Comparison of ENCODE assay signal across 15 cellular contexts in genomic region chr1:157134442-157134841, GRCh38. TPM values are rescaled to one million over a fixed set of nuclear protein-coding genes. Genes with fewer than 3 reads are reported as not detected.
DNase-seq lines count a peak whose midpoint lies in the region; ATAC-seq and TF ChIP-seq lines count a peak whose summit lies in the region.
"Had no signal": no experiment of that assay in that cellular context is flagged by ENCODE, and none has a peak within 500 bp of the region (broad histone marks: within the 10 kb centered on the region; RNA-seq: fewer than 3 reads in every experiment).

No MANE protein-coding gene starts in this region.

- H3K9me3 Mint-ChIP-seq in activated naive CD4-positive, alpha-beta T cell treated with anti-CD3 and anti-CD28 coated beads, Interleukin-2, amount 50 U/mL, for 24 hours, result no peaks in the 10 kb centered on the region
- H3K9me3 Mint-ChIP-seq in stimulated activated effector memory CD8-positive, alpha-beta T cell treated with anti-CD3 and anti-CD28 coated beads, Interleukin-12 subunit alpha, Interleukin-12 subunit beta, amount 100 ng/mL, for 72 hours, result no peaks in the 10 kb centered on the region
- H3K9me3 Mint-ChIP-seq: activated B cell treated with CpG ODN at 0.5 μM for 24 hours had no signal

- peaks cover 22% of the 10 kb centered on the region for H3K36me3 Mint-ChIP-seq in activated naive CD4-positive, alpha-beta T cell treated with anti-CD3 and anti-CD28 coated beads, Interleukin-2, amount 50 U/mL, for 24 hours
- peaks cover 82% of the 10 kb centered on the region for H3K36me3 Mint-ChIP-seq in stimulated activated effector memory CD8-positive, alpha-beta T cell treated with anti-CD3 and anti-CD28 coated beads, Interleukin-12 subunit alpha, Interleukin-12 subunit beta, amount 100 ng/mL, for 72 hours

- peak overlapping the region; percentile 3 for H3K27ac Mint-ChIP-seq in activated naive CD4-positive, alpha-beta T cell treated with anti-CD3 and anti-CD28 coated beads, Interleukin-2, amount 50 U/mL, for 24 hours
- H3K27ac Mint-ChIP-seq in stimulated activated effector memory CD8-positive, alpha-beta T cell treated with anti-CD3 and anti-CD28 coated beads, Interleukin-12 subunit alpha, Interleukin-12 subunit beta, amount 100 ng/mL, for 72 hours, result peak overlapping the region; percentile 21
- H3K27ac Mint-ChIP-seq: activated B cell treated with CpG ODN at 0.5 μM for 24 hours had no signal

- DNase-seq in activated naive CD4-positive, alpha-beta T cell (lab: John Stamatoyannopoulos, UW), result no peak
- peak; percentile 8 for DNase-seq in OCI-LY7 (ENCODE audit: low spot score)
- no peak for DNase-seq in esophagus squamous epithelium (lab: John Stamatoyannopoulos, UW)
- DNase-seq in stimulated activated effector memory CD8-positive, alpha-beta T cell treated with anti-CD3 and anti-CD28 coated beads, Interleukin-12 subunit alpha, Interleukin-12 subunit beta, amount 100 ng/mL, for 72 hours (ENCODE audit: low spot score in 2 of 2), result no peak
- no peak for DNase-seq in thyroid gland
- DNase-seq in NCI-H510A treated with DMSO at 0.1 percent for 48 hours (lab: John Stamatoyannopoulos, UW), result no peak
- no peak for DNase-seq in pons (ENCODE audit: low spot score)
- DNase-seq: activated B cell treated with CpG ODN at 0.5 μM for 24 hours, NCI-H2081, NCI-H748 treated with DMSO at 0.1 percent for 48 hours had no signal

- H3K36me3 ChIP-seq in OCI-LY7 (ENCODE audit: insufficient read depth, low read length) (peaks cover 68% of the 10 kb centered on the region), esophagus squamous epithelium (peaks cover 7 to 67% (median 26%) of the 10 kb centered on the region in 3 donors), thyroid gland (peaks cover 42 to 57% of the 10 kb centered on the region in 2 donors)

- no peak for TF ChIP-seq POLR2A in esophagus squamous epithelium (IDR thresholded peaks at IDR 0.05)
- TF ChIP-seq POLR2A in thyroid gland (IDR thresholded peaks at IDR 0.05), result no peak

- peaks cover 23% of the 10 kb centered on the region for H3K79me2 ChIP-seq in OCI-LY7 (ENCODE audit: insufficient read depth, low read depth, low read length)

- intact Hi-C loops in OCI-LY7 (cut with micrococcal nuclease; ENCODE audit: unreplicated experiment), result no loop called here
- intact Hi-C loops in esophagus squamous epithelium (cut with DNase I), result no loop called here
- intact Hi-C loops in thyroid gland (cut with DNase I), result no loop called here

- H3K4me1 ChIP-seq in OCI-LY7 (ENCODE audit: insufficient read depth, low read length, poor library complexity, severe bottlenecking) (peaks cover 20% of the 10 kb centered on the region), esophagus squamous epithelium (peaks cover 16 to 68% (median 23%) of the 10 kb centered on the region in 3 donors), thyroid gland (peaks cover 16 to 21% of the 10 kb centered on the region in 2 donors)

- H3K4me2 ChIP-seq in OCI-LY7 (ENCODE audit: low read length), result no peak overlapping the region

- peak; percentile 33; the same call in 1 of the 2 replicates for TF ChIP-seq CTCF in OCI-LY7 (conservative IDR thresholded peaks at IDR 0.05; ENCODE audit: low read length)
- TF ChIP-seq CTCF in esophagus squamous epithelium (IDR thresholded peaks at IDR 0.05), result no peak
- no peak for TF ChIP-seq CTCF in thyroid gland (IDR thresholded peaks at IDR 0.05)

- no peak for ATAC-seq in stimulated activated effector memory CD8-positive, alpha-beta T cell treated with anti-CD3 and anti-CD28 coated beads, Interleukin-12 subunit alpha, Interleukin-12 subunit beta, amount 100 ng/mL, for 72 hours

- no TSS peak for BruUV-seq in OCI-LY7 (replicated peaks; lab: Mats Ljungman, UMichigan)

- POLR2A ChIA-PET in OCI-LY7 (lab: Charles Lee), result no interaction called here

- H3K4me3 ChIP-seq in OCI-LY7 (ENCODE audit: low read depth, low read length, poor library complexity, severe bottlenecking), result no peak overlapping the region
- H3K4me3 ChIP-seq in esophagus squamous epithelium, result no peak overlapping the region
- H3K4me3 ChIP-seq in thyroid gland (replicated peaks in 1 of 3), result no peak overlapping the region
- H3K4me3 ChIP-seq: esophagus muscularis mucosa had no signal

- no peaks in the 10 kb centered on the region for H3K9me2 ChIP-seq in OCI-LY7 (ENCODE audit: insufficient read depth, low read length)

- H3K27me3 ChIP-seq in esophagus squamous epithelium (no peaks in the 10 kb centered on the region), thyroid gland (no peaks in the 10 kb centered on the region)
- H3K27me3 ChIP-seq: esophagus muscularis mucosa had no signal

- H4K20me1 ChIP-seq in OCI-LY7 (ENCODE audit: insufficient read depth, low read length), result peaks cover 15% of the 10 kb centered on the region

- CTCF ChIA-PET in OCI-LY7 (lab: Charles Lee; ENCODE audit: unreplicated experiment), result no interaction called here

- H2AFZ ChIP-seq in OCI-LY7 (ENCODE audit: low read length), result no peak overlapping the region

- peaks cover 73% of the 10 kb centered on the region for H3K4me1 Mint-ChIP-seq in activated naive CD4-positive, alpha-beta T cell treated with anti-CD3 and anti-CD28 coated beads, Interleukin-2, amount 50 U/mL, for 24 hours
- H3K4me1 Mint-ChIP-seq in stimulated activated effector memory CD8-positive, alpha-beta T cell treated with anti-CD3 and anti-CD28 coated beads, Interleukin-12 subunit alpha, Interleukin-12 subunit beta, amount 100 ng/mL, for 72 hours, result peaks cover 68% of the 10 kb centered on the region

- H3K9me3 ChIP-seq in OCI-LY7 (ENCODE audit: low read length) (no peaks in the 10 kb centered on the region), esophagus squamous epithelium (no peaks in the 10 kb centered on the region), thyroid gland (no peaks in the 10 kb centered on the region)
- H3K9me3 ChIP-seq: esophagus muscularis mucosa had no signal

- H3K27me3 Mint-ChIP-seq in activated naive CD4-positive, alpha-beta T cell treated with anti-CD3 and anti-CD28 coated beads, Interleukin-2, amount 50 U/mL, for 24 hours, result no peaks in the 10 kb centered on the region
- H3K27me3 Mint-ChIP-seq: activated B cell treated with CpG ODN at 0.5 μM for 24 hours had no signal

- no peak overlapping the region for H3K4me3 Mint-ChIP-seq in activated naive CD4-positive, alpha-beta T cell treated with anti-CD3 and anti-CD28 coated beads, Interleukin-2, amount 50 U/mL, for 24 hours
- peak overlapping the region; percentile 31 for H3K4me3 Mint-ChIP-seq in stimulated activated effector memory CD8-positive, alpha-beta T cell treated with anti-CD3 and anti-CD28 coated beads, Interleukin-12 subunit alpha, Interleukin-12 subunit beta, amount 100 ng/mL, for 72 hours
- H3K4me3 Mint-ChIP-seq: activated B cell treated with CpG ODN at 0.5 μM for 24 hours had no signal

- WGBS in esophagus squamous epithelium, 2 donors, result 88 to 99% methylated on average over 3 to 4 of the region's 4 CpGs
- 95 to 96% methylated on average over 4 of the region's 4 CpGs for WGBS in thyroid gland, 2 donors

- no peak overlapping the region for H3K27ac ChIP-seq in OCI-LY7 (ENCODE audit: low read depth, low read length, poor library complexity, severe bottlenecking)
- peak overlapping the region in 3 of 4 donors; percentile 10 to 99 (median 99) for H3K27ac ChIP-seq in esophagus squamous epithelium
- H3K27ac ChIP-seq in thyroid gland, result no peak overlapping the region
- H3K27ac ChIP-seq: esophagus muscularis mucosa had no signal

RNA-seq across cellular contexts. Expression of gene ETV3, which starts 3.8 kb away (rescaled TPM):
- total RNA-seq in OCI-LY7 (2014; rRNA removed; shearing (Covaris generic)), result 11.1 and 12.0 TPM in 2 replicates
- total RNA-seq in OCI-LY7 (2022), result 18.3 and 20.4 TPM in 2 replicates
- total RNA-seq in esophagus squamous epithelium, result 10 to 100 TPM; 25.0 to 31.4 (median 27.3) TPM
- 10 to 100 TPM; 15.7 to 24.3 (median 16.0) TPM for total RNA-seq in thyroid gland

RNA-seq across cellular contexts. Expression of gene ETV3L, which starts 34.8 kb away (rescaled TPM):
- not detected in 2 replicates for total RNA-seq in OCI-LY7 (2014; rRNA removed; shearing (Covaris generic))
- total RNA-seq in OCI-LY7 (2022) (not detected in 2 replicates), esophagus squamous epithelium (not detected), thyroid gland (not detected)
- total RNA-seq: activated B cell treated with CpG ODN at 0.5 μM for 24 hours, esophagus muscularis mucosa, kidney epithelial cell, posterior vena cava, RPMI7951 had no signal

Comparison
In these comparisons a context has a peak if more than half of its experiments do, and no peak if none do; other contexts are left out.
1. H3K27ac ChIP-seq: peak in esophagus squamous epithelium (3 of 4); none in OCI-LY7 (single experiment) and thyroid gland (0 of 3).